Comparison of ENCODE assay signal across 8 cellular contexts in genomic region chr17:76735586-76736348, GRCh38. TPM values are rescaled to one million over a fixed set of nuclear protein-coding genes. Genes with fewer than 3 reads are reported as not detected.
DNase-seq lines count a peak whose midpoint lies in the region; ATAC-seq lines count a peak whose summit lies in the region.

No MANE protein-coding gene starts in this region.

- H3K36me3 Mint-ChIP-seq in activated CD4-positive, alpha-beta T cell treated with anti-CD3 and anti-CD28 coated beads, Interleukin-2, amount 10 ng/mL, durations not matched to agents 24 days and 14 days (ENCODE audit: low read depth): peaks cover 51% of the 10 kb centered on the region
- peaks cover 76% of the 10 kb centered on the region for H3K36me3 Mint-ChIP-seq in activated T-helper 17 cell treated with anti-CD3 and anti-CD28 coated beads, Interleukin-2, amount 50 U/mL, for 72 hours (ENCODE audit: low read depth)
- peaks cover 17 to 36% (median 18%) of the 10 kb centered on the region in 3 donors for H3K36me3 Mint-ChIP-seq in immature natural killer cell

- no peak for DNase-seq in activated CD4-positive, alpha-beta T cell treated with anti-CD3 and anti-CD28 coated beads, Interleukin-2, amount 10 ng/mL, durations not matched to agents 24 days and 14 days
- no peak for DNase-seq in activated CD4-positive, alpha-beta T cell treated with anti-CD3 and anti-CD28 coated beads for 48 hours
- no peak for DNase-seq in immature natural killer cell
- no peak for DNase-seq in stimulated activated CD4-positive, alpha-beta T cell treated with anti-CD3 and anti-CD28 coated beads, Interleukin-2, amount 100 ng/mL, for 24 hours

- H3K4me1 Mint-ChIP-seq in activated CD4-positive, alpha-beta T cell treated with anti-CD3 and anti-CD28 coated beads, Interleukin-2, amount 10 ng/mL, durations not matched to agents 24 days and 14 days: peaks cover 40% of the 10 kb centered on the region
- H3K4me1 Mint-ChIP-seq in activated T-helper 17 cell treated with anti-CD3 and anti-CD28 coated beads, Interleukin-2, amount 50 U/mL, for 72 hours: peaks cover 27% of the 10 kb centered on the region
- H3K4me1 Mint-ChIP-seq in immature natural killer cell: peaks cover 56 to 67% of the 10 kb centered on the region in 2 donors

- intact Hi-C loops in activated CD4-positive, alpha-beta T cell treated with anti-CD3 and anti-CD28 coated beads, Interleukin-2, amount 10 ng/mL, durations not matched to agents 24 days and 14 days (cut with micrococcal nuclease): loop anchor here (2.0 to 10.0 kb wide), 7 partner anchors 57 to 717 kb away; partner anchors contain the start of genes GALR2, SEC14L1, SRP68 and UBALD2

- H3K4me3 Mint-ChIP-seq in activated CD4-positive, alpha-beta T cell treated with anti-CD3 and anti-CD28 coated beads, Interleukin-2, amount 10 ng/mL, durations not matched to agents 24 days and 14 days: peak overlapping the region; percentile 92
- H3K4me3 Mint-ChIP-seq in activated T-helper 17 cell treated with anti-CD3 and anti-CD28 coated beads, Interleukin-2, amount 50 U/mL, for 72 hours: peak overlapping the region; percentile 89
- peak overlapping the region; percentile 86 to 96 (median 95) for H3K4me3 Mint-ChIP-seq in immature natural killer cell

- no peaks in the 10 kb centered on the region for H3K9me3 Mint-ChIP-seq in activated CD4-positive, alpha-beta T cell treated with anti-CD3 and anti-CD28 coated beads, Interleukin-2, amount 10 ng/mL, durations not matched to agents 24 days and 14 days
- H3K9me3 Mint-ChIP-seq in activated T-helper 17 cell treated with anti-CD3 and anti-CD28 coated beads, Interleukin-2, amount 50 U/mL, for 72 hours: no peaks in the 10 kb centered on the region
- H3K9me3 Mint-ChIP-seq in immature natural killer cell: no peaks in the 10 kb centered on the region

- peak overlapping the region; percentile 99 for H3K27ac ChIP-seq in temporal lobe (ENCODE audit: low read depth, low read length)

- H3K27ac Mint-ChIP-seq in activated CD4-positive, alpha-beta T cell treated with anti-CD3 and anti-CD28 coated beads, Interleukin-2, amount 10 ng/mL, durations not matched to agents 24 days and 14 days: peak overlapping the region; percentile 91
- peak overlapping the region; percentile 83 for H3K27ac Mint-ChIP-seq in activated T-helper 17 cell treated with anti-CD3 and anti-CD28 coated beads, Interleukin-2, amount 50 U/mL, for 72 hours
- peak overlapping the region; percentile 89 to 99 (median 97) for H3K27ac Mint-ChIP-seq in immature natural killer cell

- H3K27me3 Mint-ChIP-seq in activated CD4-positive, alpha-beta T cell treated with anti-CD3 and anti-CD28 coated beads, Interleukin-2, amount 10 ng/mL, durations not matched to agents 24 days and 14 days: no peaks in the 10 kb centered on the region
- no peaks in the 10 kb centered on the region for H3K27me3 Mint-ChIP-seq in activated T-helper 17 cell treated with anti-CD3 and anti-CD28 coated beads, Interleukin-2, amount 50 U/mL, for 72 hours
- peaks cover 21 to 36% (median 30%) of the 10 kb centered on the region in 3 donors for H3K27me3 Mint-ChIP-seq in immature natural killer cell (ENCODE audit: low read depth in 3 of 3)

- no peak for ATAC-seq in activated T-helper 17 cell treated with anti-CD3 and anti-CD28 coated beads, Interleukin-2, amount 50 U/mL, for 72 hours (replicated peaks)
- no peak for ATAC-seq in HG03280 (IDR thresholded peaks at IDR 0.05; ENCODE audit: unreplicated experiment)
- no peak for ATAC-seq in GM18858 (IDR thresholded peaks at IDR 0.05; ENCODE audit: unreplicated experiment)

RNA-seq across cellular contexts. Expression of gene SRSF2, which starts 1.4 kb away (rescaled TPM):
- 515 and 539 TPM in 2 replicates for total RNA-seq in activated CD4-positive, alpha-beta T cell treated with anti-CD3 and anti-CD28 coated beads, Interleukin-2, amount 10 ng/mL, durations not matched to agents 24 days and 14 days
- 100 to 1,000 TPM; 254 to 438 TPM for total RNA-seq in activated T-helper 17 cell treated with anti-CD3 and anti-CD28 coated beads, Interleukin-2, amount 50 U/mL, for 72 hours
- 100 to 1,000 TPM in 2 of 3 donors, 10 to 100 TPM in 1; 100.0 to 134 (median 125) TPM for polyA plus RNA-seq in immature natural killer cell
- 61.2 TPM for total RNA-seq in temporal lobe

RNA-seq across cellular contexts. Expression of gene MFSD11, which starts 2.2 kb away (rescaled TPM):
- total RNA-seq in activated CD4-positive, alpha-beta T cell treated with anti-CD3 and anti-CD28 coated beads, Interleukin-2, amount 10 ng/mL, durations not matched to agents 24 days and 14 days: 15.1 and 15.3 TPM in 2 replicates
- total RNA-seq in activated T-helper 17 cell treated with anti-CD3 and anti-CD28 coated beads, Interleukin-2, amount 50 U/mL, for 72 hours: 10 to 100 TPM; 20.9 to 28.6 TPM
- polyA plus RNA-seq in immature natural killer cell: 10 to 100 TPM; 25.2 to 48.0 (median 36.0) TPM
- 47.2 TPM for total RNA-seq in temporal lobe

RNA-seq across cellular contexts. Expression of gene METTL23, which starts 9.1 kb away (rescaled TPM):
- 32.9 and 35.5 TPM in 2 replicates for total RNA-seq in activated CD4-positive, alpha-beta T cell treated with anti-CD3 and anti-CD28 coated beads, Interleukin-2, amount 10 ng/mL, durations not matched to agents 24 days and 14 days
- 10 to 100 TPM; 31.6 to 35.7 TPM for total RNA-seq in activated T-helper 17 cell treated with anti-CD3 and anti-CD28 coated beads, Interleukin-2, amount 50 U/mL, for 72 hours
- polyA plus RNA-seq in immature natural killer cell: 100 to 1,000 TPM in 2 of 3 donors, 10 to 100 TPM in 1; 91.6 to 166 (median 133) TPM
- total RNA-seq in temporal lobe: 12.0 TPM

RNA-seq across cellular contexts. Expression of gene JMJD6, which starts 9.4 kb away (rescaled TPM):
- 82.5 and 86.3 TPM in 2 replicates for total RNA-seq in activated CD4-positive, alpha-beta T cell treated with anti-CD3 and anti-CD28 coated beads, Interleukin-2, amount 10 ng/mL, durations not matched to agents 24 days and 14 days
- 100 to 1,000 TPM in 1 of 2 donors, 10 to 100 TPM in 1; 99.1 to 144 TPM for total RNA-seq in activated T-helper 17 cell treated with anti-CD3 and anti-CD28 coated beads, Interleukin-2, amount 50 U/mL, for 72 hours
- polyA plus RNA-seq in immature natural killer cell: 10 to 100 TPM; 20.3 to 38.5 (median 27.2) TPM
- total RNA-seq in temporal lobe: 24.3 TPM

RNA-seq across cellular contexts. Expression of gene MXRA7, which starts 25.0 kb away (rescaled TPM):
- total RNA-seq in activated CD4-positive, alpha-beta T cell treated with anti-CD3 and anti-CD28 coated beads, Interleukin-2, amount 10 ng/mL, durations not matched to agents 24 days and 14 days: 3.4 and 3.7 TPM in 2 replicates
- 1 to 10 TPM; 7.3 to 7.4 TPM for total RNA-seq in activated T-helper 17 cell treated with anti-CD3 and anti-CD28 coated beads, Interleukin-2, amount 50 U/mL, for 72 hours
- 10 to 100 TPM; 23.6 to 60.6 (median 56.7) TPM for polyA plus RNA-seq in immature natural killer cell
- total RNA-seq in temporal lobe: 35.7 TPM
